Comparison of ENCODE assay signal across 2 cellular contexts in genomic region chr2:43846140-43846793, GRCh38.
TF ChIP-seq lines count a peak whose summit lies in the region.

No MANE protein-coding gene starts in this region.

TF ChIP-seq in HepG2, 621 proteins besides CTCF, POLR2A, EP300 and RAD21:
- TF ChIP-seq CSRNP1 (CRISPR knock-in tag; IDR thresholded peaks at IDR 0.05) (no peak), SP4 (CRISPR knock-in tag; IDR thresholded peaks at IDR 0.05) (no peak), ZNF780A (CRISPR knock-in tag; IDR thresholded peaks at IDR 0.05) (no peak), ZNF878 (CRISPR knock-in tag; IDR thresholded peaks at IDR 0.05) (no peak), SALL2 (CRISPR knock-in tag; IDR thresholded peaks at IDR 0.05) (no peak)

TF ChIP-seq in HEK293T, 16 proteins besides CTCF, POLR2A, EP300 and RAD21 (continued from another document):
- TF ChIP-seq CTBP1 (IDR thresholded peaks at IDR 0.05; ENCODE audit: borderline replicate concordance) (no peak), PKNOX1 (IDR thresholded peaks at IDR 0.05) (no peak), SP1 (IDR thresholded peaks at IDR 0.05) (no peak), FOXM1 (IDR thresholded peaks at IDR 0.05; ENCODE audit: borderline replicate concordance) (no peak), TARDBP (IDR thresholded peaks at IDR 0.05) (no peak), LEF1 (IDR thresholded peaks at IDR 0.05; ENCODE audit: borderline replicate concordance) (no peak), FOXK2 (IDR thresholded peaks at IDR 0.05) (no peak), NFRKB (IDR thresholded peaks at IDR 0.05) (no peak), BHLHE40 (IDR thresholded peaks at IDR 0.05; ENCODE audit: borderline replicate concordance) (no peak), L3MBTL2 (conservative IDR thresholded peaks at IDR 0.05) (no peak)
